ENCODE assay signal across 9 cellular contexts in genomic region chrX:103817502-103817901, GRCh38. TPM values are rescaled to one million over a fixed set of nuclear protein-coding genes. Genes with fewer than 3 reads are reported as not detected.
DNase-seq lines count a peak whose midpoint lies in the region; ATAC-seq, FAIRE-seq and TF ChIP-seq lines count a peak whose summit lies in the region.
"Had no signal": no experiment of that assay in that cellular context is flagged by ENCODE, and none has a peak within 500 bp of the region (broad histone marks: within the 10 kb centered on the region; RNA-seq: fewer than 3 reads in every experiment).

No MANE protein-coding gene starts in this region.

- H3K4me2 ChIP-seq in DND-41 (ENCODE audit: insufficient read depth, low read length) (no peak overlapping the region), IMR-90 (ENCODE audit: low read depth, low read length) (no peak overlapping the region)

- H3K56ac ChIP-seq in IMR-90 (ENCODE audit: extremely low read depth, insufficient read depth, low read length), result no peak overlapping the region

- no peak overlapping the region for H2BK120ac ChIP-seq in IMR-90 (ENCODE audit: low read depth, low read length)

- peaks cover 2% of the 10 kb centered on the region for H3K4me1 Mint-ChIP-seq in endodermal cell
- H3K4me1 Mint-ChIP-seq in neural crest cell, result peaks cover 5% of the 10 kb centered on the region

- H3K27me3 Mint-ChIP-seq in endodermal cell (ENCODE audit: insufficient read depth), result peaks cover 33% of the 10 kb centered on the region
- H3K27me3 Mint-ChIP-seq in neural crest cell (ENCODE audit: low read depth), result peaks cover 7% of the 10 kb centered on the region

- no peak overlapping the region for H4K5ac ChIP-seq in IMR-90 (ENCODE audit: low read depth, low read length)

- H3K4me1 ChIP-seq in DND-41 (ENCODE audit: insufficient read depth, low read length) (no peaks in the 10 kb centered on the region), IMR-90 (ENCODE audit: control insufficient read depth, insufficient read depth, low read length) (no peaks in the 10 kb centered on the region), endodermal cell (ENCODE audit: control insufficient read depth, insufficient read depth, low read length) (no peaks in the 10 kb centered on the region)

- H3K4me3 ChIP-seq in DND-41 (ENCODE audit: low read depth in 1 of 2, low read length in 2 of 2), result no peak overlapping the region
- H3K4me3 ChIP-seq in IMR-90 (ENCODE audit: insufficient read depth, low read depth, low read length), result no peak overlapping the region
- H3K4me3 ChIP-seq in endodermal cell (ENCODE audit: low read length), result no peak overlapping the region

- ATAC-seq in DND-41 (ENCODE audit: insufficient read depth, low read depth) (peak; percentile 73), IMR-90 (ENCODE audit: low read depth) (peak; percentile 79), HG03432 (IDR thresholded peaks at IDR 0.05; ENCODE audit: unreplicated experiment) (no peak)

- no peak overlapping the region for H3K23ac ChIP-seq in IMR-90 (ENCODE audit: low read depth, low read length)

- no peak overlapping the region for H3K4ac ChIP-seq in IMR-90 (ENCODE audit: low read depth, low read length)

- no TSS peak for BruUV-seq in IMR-90 (replicated peaks; lab: Mats Ljungman, UMichigan)

- WGBS in IMR-90 (ENCODE audit: extremely low coverage in 2 of 2, insufficient read length in 1 of 2), 2 experiments, result no CpG with 5 or more reads among the region's 5 CpGs
- 75% methylated on average over 1 of the region's 5 CpGs; no CpG with 5 or more reads in 1 of the 2 experiments for WGBS in endodermal cell (ENCODE audit: insufficient coverage in 1 of 2, insufficient read length in 1 of 2), 2 experiments

- no peak overlapping the region for H2AK5ac ChIP-seq in IMR-90 (ENCODE audit: low read depth, low read length)

- no peaks in the 10 kb centered on the region for H3K79me2 ChIP-seq in DND-41 (ENCODE audit: insufficient read depth, low read length)

- H3K79me1 ChIP-seq in IMR-90 (ENCODE audit: low read depth in 1 of 2, low read length in 2 of 2), result no peaks in the 10 kb centered on the region

- DNase-seq in DND-41 (peak; percentile 15), IMR-90 (peak; percentile 42), RCC 7860 (ENCODE audit: low spot score) (peak; percentile 27), endodermal cell (no peak), neural crest cell (ENCODE audit: low read depth, low spot score) (peak; percentile 59)
- no peak for DNase-seq in activated CD4-positive, CD25-positive, alpha-beta regulatory T cell treated with anti-CD3 and anti-CD28 coated beads, Interleukin-2, amount 50 U/mL, for 72 hours

- TF ChIP-seq POLR2A in IMR-90 (IDR thresholded peaks at IDR 0.05; ENCODE audit: low read depth, low read length), result no peak

- CTCF ChIA-PET in IMR-90 (lab: Yijun Ruan, JAX), result no interaction called here

- H3K4me3 Mint-ChIP-seq in endodermal cell (no peak overlapping the region), neural crest cell (no peak overlapping the region)
- H3K4me3 Mint-ChIP-seq: stimulated activated naive CD8-positive, alpha-beta T cell treated with anti-CD3 and anti-CD28 coated beads, Interleukin-15, Interleukin-2, amounts not matched to agents 100 ng/mL and 50 ng/mL, for 24 hours had no signal

- H3K36me3 ChIP-seq in DND-41 (ENCODE audit: insufficient read depth, low read length), result no peaks in the 10 kb centered on the region
- H3K36me3 ChIP-seq in IMR-90 (ENCODE audit: control insufficient read depth, insufficient read depth, low read length), result no peaks in the 10 kb centered on the region
- no peaks in the 10 kb centered on the region for H3K36me3 ChIP-seq in endodermal cell (ENCODE audit: control insufficient read depth, insufficient read depth, low read length)

- H2BK5ac ChIP-seq in IMR-90 (ENCODE audit: low read depth, low read length, poor library complexity, severe bottlenecking), result no peak overlapping the region

- dilution Hi-C loops in IMR-90 (cut with HindIII; ENCODE audit: low sequenced_read_pairs, unreplicated experiment), result no loop called here

- H2AFZ ChIP-seq in DND-41 (ENCODE audit: low read depth, low read length) (no peak overlapping the region), IMR-90 (replicated peaks; ENCODE audit: low read length, poor library complexity) (no peak overlapping the region)

- no peaks in the 10 kb centered on the region for H3K9me1 ChIP-seq in IMR-90 (ENCODE audit: insufficient read depth, low read length)

- no peak overlapping the region for H4K8ac ChIP-seq in IMR-90 (ENCODE audit: low read depth in 2 of 2, low read length in 2 of 2)

- no peaks in the 10 kb centered on the region for H3K27me3 ChIP-seq in DND-41 (ENCODE audit: insufficient read depth, low read length, poor library complexity)
- peaks cover 1% of the 10 kb centered on the region; the same call in 1 of the 2 replicates for H3K27me3 ChIP-seq in IMR-90 (ENCODE audit: control insufficient read depth, insufficient read depth, low read length)
- no peaks in the 10 kb centered on the region for H3K27me3 ChIP-seq in endodermal cell (ENCODE audit: control insufficient read depth, insufficient read depth, low read length, poor library complexity, severe bottlenecking)

- intact Hi-C loops in IMR-90 (cut with micrococcal nuclease), result loop anchor here (1.0 to 5.0 kb wide), 3 partner anchors 129 to 330 kb away; no protein-coding TSS in a partner anchor

- H3K9me3 ChIP-seq in DND-41 (ENCODE audit: insufficient read depth, low read length, severe bottlenecking) (no peaks in the 10 kb centered on the region), IMR-90 (ENCODE audit: control insufficient read depth, insufficient read depth, low read length) (no peaks in the 10 kb centered on the region), endodermal cell (ENCODE audit: control insufficient read depth, low read length) (no peaks in the 10 kb centered on the region)

- POLR2A ChIA-PET in IMR-90 (lab: Charles Lee; ENCODE audit: unreplicated experiment), result no interaction called here

- H3K18ac ChIP-seq in IMR-90 (ENCODE audit: low read depth, low read length), result no peak overlapping the region

- in situ Hi-C loops in IMR-90 (cut with MboI; ENCODE audit: low sequenced_read_pairs), result no loop called here

- peak; percentile 61 for TF ChIP-seq RAD21 in IMR-90 (IDR thresholded peaks at IDR 0.05; ENCODE audit: low read length)

- H3K36me3 Mint-ChIP-seq in endodermal cell (ENCODE audit: low read depth) (no peaks in the 10 kb centered on the region), neural crest cell (ENCODE audit: low read depth) (no peaks in the 10 kb centered on the region)

- H3K9me3 Mint-ChIP-seq in endodermal cell, result no peaks in the 10 kb centered on the region
- H3K9me3 Mint-ChIP-seq in neural crest cell, result peaks cover 5% of the 10 kb centered on the region
- H3K9me3 Mint-ChIP-seq: stimulated activated naive CD8-positive, alpha-beta T cell treated with anti-CD3 and anti-CD28 coated beads, Interleukin-15, Interleukin-2, amounts not matched to agents 100 ng/mL and 50 ng/mL, for 24 hours had no signal

- no peak overlapping the region for H2AK9ac ChIP-seq in IMR-90 (replicated peaks; ENCODE audit: low read depth, low read length, poor library complexity)

- no peak overlapping the region for H3K27ac ChIP-seq in 22Rv1
- H3K27ac ChIP-seq in DND-41 (ENCODE audit: low read length), result no peak overlapping the region
- no peak overlapping the region for H3K27ac ChIP-seq in IMR-90 (ENCODE audit: insufficient read depth, low read length)
- no peak overlapping the region for H3K27ac ChIP-seq in endodermal cell (ENCODE audit: low read depth, low read length)

- H2BK20ac ChIP-seq in IMR-90 (ENCODE audit: low read depth, low read length), result no peak overlapping the region

- TF ChIP-seq CTCF in 22Rv1 (IDR thresholded peaks at IDR 0.05), result peak; percentile 59
- peak; percentile 64 for TF ChIP-seq CTCF in DND-41 (IDR thresholded peaks at IDR 0.05; ENCODE audit: borderline replicate concordance, extremely low read depth, low read length, poor library complexity, severe bottlenecking)
- peak; percentile 62 for TF ChIP-seq CTCF in IMR-90 (conservative IDR thresholded peaks at IDR 0.05; ENCODE audit: low read depth, low read length)
- TF ChIP-seq CTCF in endodermal cell (conservative IDR thresholded peaks at IDR 0.05), result peak; percentile 94
- TF ChIP-seq CTCF in neural crest cell (conservative IDR thresholded peaks at IDR 0.05), result peak; percentile 91

- no peak overlapping the region for H4K91ac ChIP-seq in IMR-90 (ENCODE audit: insufficient read depth, low read depth, low read length)

- H3K9ac ChIP-seq in DND-41 (ENCODE audit: low read depth, low read length), result no peak overlapping the region
- no peak overlapping the region for H3K9ac ChIP-seq in IMR-90 (ENCODE audit: low read depth, low read length)
- no peak overlapping the region for H3K9ac ChIP-seq in endodermal cell (ENCODE audit: extremely low read depth, low read length, poor library complexity, severe bottlenecking)

- FAIRE-seq in RCC 7860 (lab: Jason Lieb, UNC), result peak; percentile 64

- H3K27ac Mint-ChIP-seq in endodermal cell (no peak overlapping the region), neural crest cell (ENCODE audit: unreplicated experiment) (no peak overlapping the region)
- H3K27ac Mint-ChIP-seq: stimulated activated naive CD8-positive, alpha-beta T cell treated with anti-CD3 and anti-CD28 coated beads, Interleukin-15, Interleukin-2, amounts not matched to agents 100 ng/mL and 50 ng/mL, for 24 hours had no signal

- H3K14ac ChIP-seq in IMR-90 (replicated peaks; ENCODE audit: low read depth, low read length), result no peak overlapping the region

- H2BK15ac ChIP-seq in IMR-90 (ENCODE audit: low read depth, low read length), result no peak overlapping the region

- H4K20me1 ChIP-seq in DND-41 (ENCODE audit: insufficient read depth, low read length), result no peaks in the 10 kb centered on the region
- H4K20me1 ChIP-seq in IMR-90 (ENCODE audit: insufficient read depth, low read length), result no peaks in the 10 kb centered on the region

TF ChIP-seq in IMR-90, 13 proteins besides CTCF, POLR2A, EP300 and RAD21:
- no peak for TF ChIP-seq RFX5 (IDR thresholded peaks at IDR 0.05; ENCODE audit: low read depth, low read length)
- TF ChIP-seq SMC3 (IDR thresholded peaks at IDR 0.05; ENCODE audit: low read depth, low read length), result peak; percentile 65
TF ChIP-seq in IMR-90: peak in this region for 1.

RNA-seq across cellular contexts. Expression of gene RAB9B, which starts 14.6 kb away (rescaled TPM):
- total RNA-seq in IMR-90 (2012; rRNA removed) (0.90 and 1.1 TPM in 2 replicates), endodermal cell (under 1 TPM; 0.42 to 0.64 TPM), neural crest cell (3.4 and 3.7 TPM in 2 replicates)
- 0.34 and 0.58 TPM in 2 replicates for polyA plus RNA-seq in IMR-90 (2012; rRNA removed)
- 0.05 and 0.14 TPM in 2 replicates for polyA plus RNA-seq in IMR-90 (2012; cell fraction: cytosol; rRNA removed)
- polyA plus RNA-seq in IMR-90 (2012; cell fraction: nucleus; rRNA removed; ENCODE audit: low replicate concordance), result 0.08 and 1.2 TPM in 2 replicates
- 2.0 TPM for polyA plus RNA-seq in endodermal cell (2013, experiment 1 of 2)
- polyA plus RNA-seq in endodermal cell (2013, experiment 2 of 2), result 1.8 TPM

RNA-seq across cellular contexts. Expression of gene PLP1, which starts 40.9 kb away (rescaled TPM):
- 0.18 and 0.28 TPM in 2 replicates for total RNA-seq in IMR-90 (2012; rRNA removed)
- polyA plus RNA-seq in IMR-90 (2012; rRNA removed), result 0.60 and 0.62 TPM in 2 replicates
- 0.12 and 1.2 TPM in 2 replicates for polyA plus RNA-seq in IMR-90 (2012; cell fraction: cytosol; rRNA removed)
- 0.36 and 0.63 TPM in 2 replicates for polyA plus RNA-seq in IMR-90 (2012; cell fraction: nucleus; rRNA removed; ENCODE audit: low replicate concordance)
- total RNA-seq in endodermal cell, result 10 to 100 TPM in 1 of 2 donors, 1 to 10 TPM in 1; 5.1 to 16.0 TPM
- 150 TPM for polyA plus RNA-seq in endodermal cell (2013, experiment 1 of 2)
- 129 TPM for polyA plus RNA-seq in endodermal cell (2013, experiment 2 of 2)
- 265 and 288 TPM in 2 replicates for total RNA-seq in neural crest cell

Comparison
In these comparisons a context has a peak if more than half of its experiments do, and no peak if none do; other contexts are left out.
1. DNase-seq: peak in DND-41 (single experiment), IMR-90 (single experiment), RCC 7860 (single experiment) and neural crest cell (single experiment); none in endodermal cell (single experiment) and activated CD4-positive, CD25-positive, alpha-beta regulatory T cell treated with anti-CD3 and anti-CD28 coated beads, Interleukin-2, amount 50 U/mL, for 72 hours (single experiment).
2. RNA of gene PLP1, which starts 40.9 kb away (total RNA-seq): 265 to 288 TPM in neural crest cell; 5.1 to 16.0 TPM in endodermal cell and 0.18 to 0.28 TPM in IMR-90; every median in the first group is over 10 times any median in the second.
3. Peak in every context shown above with its lines, with median percentiles within 50 percentile points of each other: CTCF ChIP-seq.